Comparison of ENCODE assay signal across 8 cellular contexts in genomic region chr5:80655231-80655784, GRCh38. TPM values are rescaled to one million over a fixed set of nuclear protein-coding genes. Genes with fewer than 3 reads are reported as not detected.
A peak's percentile ranks its signal among the peaks of the same experiment; 100 is the strongest.
DNase-seq lines count a peak whose midpoint lies in the region; ATAC-seq and TF ChIP-seq lines count a peak whose summit lies in the region.

No MANE protein-coding gene starts in this region.

- peak overlapping the region; percentile 96 for H3K27ac Mint-ChIP-seq in CD8-positive, alpha-beta T cell
- H3K27ac Mint-ChIP-seq in chondrocyte (ENCODE audit: unreplicated experiment), result peak overlapping the region; percentile 98
- H3K27ac Mint-ChIP-seq in naive B cell, result peak overlapping the region; percentile 87 to 96 (median 94)

- peaks cover 16% of the 10 kb centered on the region for H4K20me1 ChIP-seq in Loucy (ENCODE audit: insufficient read depth, low read length, poor library complexity, severe bottlenecking)

- peak overlapping the region; percentile 89 for H3K27ac ChIP-seq in CD8-positive, alpha-beta T cell (ENCODE audit: low read depth, low read length)

- H3K4me1 ChIP-seq in CD8-positive, alpha-beta T cell (ENCODE audit: insufficient read depth, low read length), result peaks cover 27% of the 10 kb centered on the region
- H3K4me1 ChIP-seq in Loucy (ENCODE audit: insufficient read depth, low read length, poor library complexity, severe bottlenecking), result peaks cover 38% of the 10 kb centered on the region

- peak in 1 of 7 experiments; percentile 48 for DNase-seq in CD8-positive, alpha-beta T cell
- DNase-seq in chondrocyte (ENCODE audit: low spot score) (no peak), naive B cell (no peak), NCI-H2196 treated with DMSO at 0.1 percent for 48 hours (lab: John Stamatoyannopoulos, UW; ENCODE audit: unreplicated experiment) (no peak), NCI-H446 (lab: John Stamatoyannopoulos, UW) (no peak), activated gamma-delta T cell (lab: John Stamatoyannopoulos, UW) (no peak)

- H3K36me3 Mint-ChIP-seq in CD8-positive, alpha-beta T cell, result peaks cover 40% of the 10 kb centered on the region
- peaks cover 18% of the 10 kb centered on the region for H3K36me3 Mint-ChIP-seq in chondrocyte (ENCODE audit: low read depth)
- peaks cover 19% of the 10 kb centered on the region in 2 donors for H3K36me3 Mint-ChIP-seq in naive B cell

- H3K9ac ChIP-seq in Loucy (ENCODE audit: low read depth, low read length, poor library complexity, severe bottlenecking), result peak overlapping the region; percentile 98

- no peaks in the 10 kb centered on the region for H3K9me3 Mint-ChIP-seq in CD8-positive, alpha-beta T cell
- H3K9me3 Mint-ChIP-seq in chondrocyte (ENCODE audit: low read depth), result no peaks in the 10 kb centered on the region
- H3K9me3 Mint-ChIP-seq in naive B cell, result no peaks in the 10 kb centered on the region

- ATAC-seq in CD8-positive, alpha-beta T cell, result no peak
- ATAC-seq in naive B cell (ENCODE audit: low read depth in 2 of 2) (no peak), HG02588 (IDR thresholded peaks at IDR 0.05; ENCODE audit: unreplicated experiment) (no peak)

- peaks cover 44% of the 10 kb centered on the region for H3K79me2 ChIP-seq in Loucy (ENCODE audit: insufficient read depth, low read length)

- H3K4me3 ChIP-seq in CD8-positive, alpha-beta T cell (ENCODE audit: low read depth, low read length), result peak overlapping the region; percentile 83
- H3K4me3 ChIP-seq in Loucy (ENCODE audit: low read length, poor library complexity, severe bottlenecking), result peak overlapping the region; percentile 91

- intact Hi-C loops in CD8-positive, alpha-beta T cell (cut with DNase I, micrococcal nuclease), result loop anchor here (1.0 to 10.0 kb wide), 14 partner anchors 17 to 1623 kb away; partner anchors contain the start of genes MTX3 (in 2 of the 2), ATG10 (in 1 of the 2), FAM151B (in 1 of the 2) and HOMER1 (in 1 of the 2)

- H3K9me3 ChIP-seq in CD8-positive, alpha-beta T cell (ENCODE audit: low read length), result no peaks in the 10 kb centered on the region
- peaks cover 7% of the 10 kb centered on the region; the same call in 1 of the 2 replicates for H3K9me3 ChIP-seq in Loucy (ENCODE audit: insufficient read depth, low read depth, low read length)

- H3K9me2 ChIP-seq in Loucy (replicated peaks; ENCODE audit: low read depth, low read length), result no peaks in the 10 kb centered on the region

- no peak for TF ChIP-seq CTCF in CD8-positive, alpha-beta T cell (IDR thresholded peaks at IDR 0.05)
- TF ChIP-seq CTCF in Loucy (conservative IDR thresholded peaks at IDR 0.05; ENCODE audit: low read length), result no peak
- no peak for TF ChIP-seq CTCF in chondrocyte (IDR thresholded peaks at IDR 0.05)

- peak overlapping the region; percentile 24; the same call in 1 of the 2 replicates for H2AFZ ChIP-seq in Loucy (ENCODE audit: low read length)

- no peaks in the 10 kb centered on the region for H3K27me3 ChIP-seq in CD8-positive, alpha-beta T cell (ENCODE audit: insufficient read depth, low read length)
- no peaks in the 10 kb centered on the region for H3K27me3 ChIP-seq in Loucy (ENCODE audit: insufficient read depth, low read length, poor library complexity, severe bottlenecking)

- POLR2A ChIA-PET in CD8-positive, alpha-beta T cell (lab: Charles Lee), result interaction anchor here (0.6 to 2.0 kb wide), 8 partner anchors 9 to 1138 kb away, joined by 3 to 6 read pairs (median 4); partner anchors contain the start of genes MTX3 and ZCCHC9

- H3K27me3 Mint-ChIP-seq in CD8-positive, alpha-beta T cell (ENCODE audit: low read depth), result no peaks in the 10 kb centered on the region
- H3K27me3 Mint-ChIP-seq in chondrocyte (ENCODE audit: low read depth) (no peaks in the 10 kb centered on the region), naive B cell (no peaks in the 10 kb centered on the region)

- H3K4me1 Mint-ChIP-seq in CD8-positive, alpha-beta T cell (ENCODE audit: low read depth), result peaks cover 27% of the 10 kb centered on the region
- H3K4me1 Mint-ChIP-seq in chondrocyte (ENCODE audit: low read depth) (peaks cover 32% of the 10 kb centered on the region), naive B cell (peaks cover 18 to 21% (median 18%) of the 10 kb centered on the region in 3 donors)

- peaks cover 7% of the 10 kb centered on the region for H3K36me3 ChIP-seq in CD8-positive, alpha-beta T cell (ENCODE audit: insufficient read depth, low read length)
- peaks cover 20% of the 10 kb centered on the region for H3K36me3 ChIP-seq in Loucy (ENCODE audit: insufficient read depth, low read length)

- CTCF ChIA-PET in CD8-positive, alpha-beta T cell (lab: Charles Lee), result interaction anchor here (1.4 kb wide), 1 partner anchor 17 kb away, joined by 6 read pairs; no protein-coding TSS in a partner anchor

- peak overlapping the region; percentile 98 for H3K4me2 ChIP-seq in Loucy (ENCODE audit: low read depth, low read length, poor library complexity, severe bottlenecking)

- H3F3A ChIP-seq in Loucy (ENCODE audit: low read depth), result no peaks in the 10 kb centered on the region

- peak overlapping the region; percentile 87 for H3K4me3 Mint-ChIP-seq in CD8-positive, alpha-beta T cell
- H3K4me3 Mint-ChIP-seq in chondrocyte (ENCODE audit: unreplicated experiment) (peak overlapping the region; percentile 97), naive B cell (peak overlapping the region; percentile 82 to 95 (median 94))

RNA-seq across cellular contexts. Expression of gene DHFR, which starts 0.5 kb away (rescaled TPM):
- 1 to 10 TPM; 5.9 TPM for total RNA-seq in CD8-positive, alpha-beta T cell
- 13.4 to 41.2 TPM (median 14.1 TPM) in 3 replicates for total RNA-seq in chondrocyte
- polyA plus RNA-seq in naive B cell (ENCODE audit: low read depth in 6 of 6), result 1 to 10 TPM in 4 of 6 donors, under 1 TPM in 2; 0.20 to 3.3 (median 1.4) TPM

RNA-seq across cellular contexts. Expression of gene MSH3, which starts 0.9 kb away (rescaled TPM):
- 1 to 10 TPM; 8.5 to 8.6 TPM for total RNA-seq in CD8-positive, alpha-beta T cell
- total RNA-seq in chondrocyte, result 11.6 to 16.1 TPM (median 11.9 TPM) in 3 replicates
- polyA plus RNA-seq in naive B cell (ENCODE audit: low read depth in 6 of 6), result 10 to 100 TPM; 12.4 to 14.8 (median 12.9) TPM
